ENCODE assay signal across 37 cellular contexts in the genomic region with DNA sequence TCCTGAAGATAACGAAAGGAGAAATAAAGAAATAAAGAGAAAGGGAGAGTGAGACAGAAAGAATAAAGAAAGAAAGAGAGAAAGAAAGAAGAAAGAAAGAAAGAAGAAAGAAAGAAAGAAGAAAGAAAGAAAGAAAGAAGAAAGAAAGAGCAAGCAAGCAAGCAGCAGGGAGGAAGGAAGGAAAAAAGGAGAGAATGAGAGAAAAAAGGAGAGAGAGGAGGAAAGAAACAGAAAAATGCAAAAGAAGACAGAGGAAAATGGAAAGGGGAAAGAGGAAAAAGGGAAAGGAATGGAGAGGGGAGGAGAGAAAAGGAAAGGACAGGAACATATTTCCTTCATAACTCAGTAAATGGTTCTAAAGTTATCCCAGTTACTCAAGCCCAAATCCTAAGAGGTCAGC.
"Had no signal": no experiment of that assay in that cellular context is flagged by ENCODE, and none has a peak within 500 bp of the region (broad histone marks: within the 10 kb centered on the region; RNA-seq: fewer than 3 reads in every experiment).

No MANE protein-coding gene starts in this region.

- FAIRE-seq: bronchial epithelial cell, TTC549 had no signal

- H3K27ac ChIP-seq: ascending aorta, cardiac muscle cell, colonic mucosa, VCaP had no signal

- H3K9me3 ChIP-seq: ascending aorta, colonic mucosa had no signal

- DNase-seq: activated CD4-positive, alpha-beta memory T cell treated with anti-CD3 and anti-CD28 coated beads, Interleukin-2, amount 10 ng/mL, durations not matched to agents 7 days and 5 days; activated CD4-positive, alpha-beta T cell treated with anti-CD3 and anti-CD28 coated beads for 1 hour; activated CD4-positive, alpha-beta T cell treated with anti-CD3 and anti-CD28 coated beads for 36 hours; activated CD4-positive, alpha-beta T cell treated with anti-CD3 and anti-CD28 coated beads for 48 hours; activated CD4-positive, alpha-beta T cell treated with anti-CD3 and anti-CD28 coated beads, Interleukin-2, amount 10 ng/mL, durations not matched to agents 7 days and 5 days; activated CD4-positive, alpha-beta T cell treated with anti-CD3 and anti-CD28 coated beads, Interleukin-2, amount 50 U/mL, for 48 hours; activated CD4-positive, CD25-positive, alpha-beta regulatory T cell; activated CD8-positive, alpha-beta memory T cell treated with anti-CD3 and anti-CD28 coated beads for 24 hours; activated CD8-positive, alpha-beta memory T cell treated with anti-CD3 and anti-CD28 coated beads, Interleukin-2, amount 10 ng/mL, durations not matched to agents 7 days and 5 days; activated CD8-positive, alpha-beta memory T cell treated with anti-CD3 and anti-CD28 coated beads, Interleukin-2, amount 50 U/mL, for 48 hours; activated CD8-positive, alpha-beta T cell treated with anti-CD3 and anti-CD28 coated beads, Interleukin-2, amount 10 ng/mL, durations not matched to agents 7 days and 5 days; activated effector memory CD4-positive, alpha-beta T cell treated with Interleukin-2 at 50 U/mL for 16 hours; activated gamma-delta T cell; activated naive CD4-positive, alpha-beta T cell treated with anti-CD3 and anti-CD28 coated beads, Interleukin-2, amount 10 ng/mL, durations not matched to agents 7 days and 5 days; activated naive CD4-positive, alpha-beta T cell treated with Interleukin-2 at 50 U/mL for 16 hours; activated naive CD8-positive, alpha-beta T cell treated with anti-CD3 and anti-CD28 coated beads, Interleukin-2, amount 10 ng/mL, durations not matched to agents 7 days and 5 days; activated naive CD8-positive, alpha-beta T cell treated with anti-CD3 and anti-CD28 coated beads, Interleukin-2, amount 50 U/mL, for 24 hours; activated T-cell treated with anti-CD3 and anti-CD28 coated beads, Interleukin-2, amount 50 U/mL, for 24 hours; amygdala; anterior cingulate cortex; caudate nucleus; cerebellar nuclear complex; colonic mucosa; T-helper 2 cell; T-helper 9 cell had no signal

- ATAC-seq: activated CD4-positive, alpha-beta T cell treated with anti-CD3 and anti-CD28 coated beads for 36 hours; activated CD4-positive, CD25-positive, alpha-beta regulatory T cell treated with anti-CD3 and anti-CD28 coated beads, Interleukin-2, amount 50 U/mL, for 24 hours; activated CD8-positive, alpha-beta memory T cell treated with anti-CD3 and anti-CD28 coated beads, Interleukin-2, amount 10 ng/mL, durations not matched to agents 7 days and 5 days; activated CD8-positive, alpha-beta T cell treated with anti-CD3 and anti-CD28 coated beads, Interleukin-2, amount 10 ng/mL, durations not matched to agents 7 days and 5 days; activated naive CD8-positive, alpha-beta T cell treated with anti-CD3 and anti-CD28 coated beads, Interleukin-2, amount 50 U/mL, for 24 hours had no signal

- H3K27me3 Mint-ChIP-seq: activated CD4-positive, alpha-beta memory T cell treated with anti-CD3 and anti-CD28 coated beads, Interleukin-2, amount 10 ng/mL, durations not matched to agents 7 days and 5 days; activated CD4-positive, alpha-beta T cell treated with anti-CD3 and anti-CD28 coated beads for 36 hours; activated CD4-positive, alpha-beta T cell treated with anti-CD3 and anti-CD28 coated beads, Interleukin-2, amount 10 ng/mL, durations not matched to agents 7 days and 5 days; activated CD8-positive, alpha-beta memory T cell treated with anti-CD3 and anti-CD28 coated beads, Interleukin-2, amount 10 ng/mL, durations not matched to agents 7 days and 5 days; activated naive CD4-positive, alpha-beta T cell treated with anti-CD3 and anti-CD28 coated beads, Interleukin-2, amount 10 ng/mL, durations not matched to agents 7 days and 5 days; activated naive CD4-positive, alpha-beta T cell treated with anti-CD3 and anti-CD28 coated beads, Interleukin-2, amount 50 U/mL, for 24 hours; activated naive CD8-positive, alpha-beta T cell; activated naive CD8-positive, alpha-beta T cell treated with anti-CD3 and anti-CD28 coated beads, Interleukin-2, amount 10 ng/mL, durations not matched to agents 7 days and 5 days; activated naive CD8-positive, alpha-beta T cell treated with anti-CD3 and anti-CD28 coated beads, Interleukin-2, amount 50 U/mL, for 24 hours; activated T-cell treated with anti-CD3 and anti-CD28 coated beads, Interleukin-2, amount 50 U/mL, for 24 hours; brain; central memory CD8-positive, alpha-beta T cell had no signal

- H3K4me3 Mint-ChIP-seq: activated CD4-positive, alpha-beta memory T cell treated with anti-CD3 and anti-CD28 coated beads, Interleukin-2, amount 10 ng/mL, durations not matched to agents 7 days and 5 days; activated CD4-positive, alpha-beta T cell treated with anti-CD3 and anti-CD28 coated beads for 36 hours; activated CD4-positive, alpha-beta T cell treated with anti-CD3 and anti-CD28 coated beads, Interleukin-2, amount 10 ng/mL, durations not matched to agents 7 days and 5 days; activated CD8-positive, alpha-beta memory T cell treated with anti-CD3 and anti-CD28 coated beads, Interleukin-2, amount 10 ng/mL, durations not matched to agents 7 days and 5 days; activated CD8-positive, alpha-beta T cell treated with anti-CD3 and anti-CD28 coated beads, Interleukin-2, amount 10 ng/mL, durations not matched to agents 7 days and 5 days; activated naive CD4-positive, alpha-beta T cell treated with anti-CD3 and anti-CD28 coated beads, Interleukin-2, amount 10 ng/mL, durations not matched to agents 7 days and 5 days; activated naive CD4-positive, alpha-beta T cell treated with anti-CD3 and anti-CD28 coated beads, Interleukin-2, amount 50 U/mL, for 24 hours; activated naive CD8-positive, alpha-beta T cell; activated naive CD8-positive, alpha-beta T cell treated with anti-CD3 and anti-CD28 coated beads, Interleukin-2, amount 10 ng/mL, durations not matched to agents 7 days and 5 days; activated naive CD8-positive, alpha-beta T cell treated with anti-CD3 and anti-CD28 coated beads, Interleukin-2, amount 50 U/mL, for 24 hours; activated T-cell treated with anti-CD3 and anti-CD28 coated beads, Interleukin-2, amount 50 U/mL, for 24 hours; brain; central memory CD8-positive, alpha-beta T cell; T-helper 2 cell treated with Interferon-gamma antibody and Interleukin-4, amounts not matched to agents 5 μg/mL and 100 μg/mL, for 36 hours had no signal

- H3K4me1 Mint-ChIP-seq: activated CD4-positive, alpha-beta memory T cell treated with anti-CD3 and anti-CD28 coated beads, Interleukin-2, amount 10 ng/mL, durations not matched to agents 7 days and 5 days; activated CD4-positive, alpha-beta T cell treated with anti-CD3 and anti-CD28 coated beads for 36 hours; activated CD4-positive, alpha-beta T cell treated with anti-CD3 and anti-CD28 coated beads, Interleukin-2, amount 10 ng/mL, durations not matched to agents 7 days and 5 days; activated CD8-positive, alpha-beta memory T cell treated with anti-CD3 and anti-CD28 coated beads, Interleukin-2, amount 10 ng/mL, durations not matched to agents 7 days and 5 days; activated naive CD4-positive, alpha-beta T cell treated with anti-CD3 and anti-CD28 coated beads, Interleukin-2, amount 10 ng/mL, durations not matched to agents 7 days and 5 days; activated naive CD4-positive, alpha-beta T cell treated with anti-CD3 and anti-CD28 coated beads, Interleukin-2, amount 50 U/mL, for 24 hours; activated naive CD8-positive, alpha-beta T cell treated with anti-CD3 and anti-CD28 coated beads, Interleukin-2, amount 10 ng/mL, durations not matched to agents 7 days and 5 days; activated naive CD8-positive, alpha-beta T cell treated with anti-CD3 and anti-CD28 coated beads, Interleukin-2, amount 50 U/mL, for 24 hours; brain; central memory CD8-positive, alpha-beta T cell had no signal

- H3K36me3 Mint-ChIP-seq: activated CD8-positive, alpha-beta memory T cell treated with anti-CD3 and anti-CD28 coated beads, Interleukin-2, amount 10 ng/mL, durations not matched to agents 7 days and 5 days; activated naive CD4-positive, alpha-beta T cell treated with anti-CD3 and anti-CD28 coated beads, Interleukin-2, amount 10 ng/mL, durations not matched to agents 7 days and 5 days; activated naive CD4-positive, alpha-beta T cell treated with anti-CD3 and anti-CD28 coated beads, Interleukin-2, amount 50 U/mL, for 24 hours; activated naive CD8-positive, alpha-beta T cell; activated naive CD8-positive, alpha-beta T cell treated with anti-CD3 and anti-CD28 coated beads, Interleukin-2, amount 10 ng/mL, durations not matched to agents 7 days and 5 days; brain had no signal

- H3K27ac Mint-ChIP-seq: activated CD4-positive, alpha-beta memory T cell treated with anti-CD3 and anti-CD28 coated beads, Interleukin-2, amount 10 ng/mL, durations not matched to agents 7 days and 5 days; activated CD4-positive, alpha-beta T cell treated with anti-CD3 and anti-CD28 coated beads for 36 hours; activated CD4-positive, alpha-beta T cell treated with anti-CD3 and anti-CD28 coated beads, Interleukin-2, amount 10 ng/mL, durations not matched to agents 7 days and 5 days; activated CD8-positive, alpha-beta memory T cell treated with anti-CD3 and anti-CD28 coated beads, Interleukin-2, amount 10 ng/mL, durations not matched to agents 7 days and 5 days; activated CD8-positive, alpha-beta T cell treated with anti-CD3 and anti-CD28 coated beads, Interleukin-2, amount 10 ng/mL, durations not matched to agents 7 days and 5 days; activated naive CD4-positive, alpha-beta T cell treated with anti-CD3 and anti-CD28 coated beads, Interleukin-2, amount 10 ng/mL, durations not matched to agents 7 days and 5 days; activated naive CD4-positive, alpha-beta T cell treated with anti-CD3 and anti-CD28 coated beads, Interleukin-2, amount 50 U/mL, for 24 hours; activated naive CD8-positive, alpha-beta T cell; activated naive CD8-positive, alpha-beta T cell treated with anti-CD3 and anti-CD28 coated beads, Interleukin-2, amount 10 ng/mL, durations not matched to agents 7 days and 5 days; activated naive CD8-positive, alpha-beta T cell treated with anti-CD3 and anti-CD28 coated beads, Interleukin-2, amount 50 U/mL, for 24 hours; activated T-cell treated with anti-CD3 and anti-CD28 coated beads, Interleukin-2, amount 50 U/mL, for 24 hours; activated T-helper 2 cell treated with anti-CD3 and anti-CD28 coated beads, Interferon-gamma antibody, Interleukin-2, Interleukin-4, amounts not matched to agents 10 μg/mL and 5 μg/mL and 100 μg/mL, durations not matched to agents 14 hours and 24 hours and 36 hours; brain; T-helper 2 cell treated with Interferon-gamma antibody and Interleukin-4, amounts not matched to agents 5 μg/mL and 100 μg/mL, for 36 hours had no signal

- H3K27me3 ChIP-seq: ascending aorta, cardiac muscle cell, colonic mucosa had no signal

- H3K36me3 ChIP-seq: ascending aorta, cardiac muscle cell, colonic mucosa had no signal

- H3K4me3 ChIP-seq: ascending aorta, cardiac muscle cell, colonic mucosa had no signal

- H3K4me1 ChIP-seq: ascending aorta, colonic mucosa had no signal
